Comparison of ENCODE assay signal across 26 cellular contexts in the genomic region with DNA sequence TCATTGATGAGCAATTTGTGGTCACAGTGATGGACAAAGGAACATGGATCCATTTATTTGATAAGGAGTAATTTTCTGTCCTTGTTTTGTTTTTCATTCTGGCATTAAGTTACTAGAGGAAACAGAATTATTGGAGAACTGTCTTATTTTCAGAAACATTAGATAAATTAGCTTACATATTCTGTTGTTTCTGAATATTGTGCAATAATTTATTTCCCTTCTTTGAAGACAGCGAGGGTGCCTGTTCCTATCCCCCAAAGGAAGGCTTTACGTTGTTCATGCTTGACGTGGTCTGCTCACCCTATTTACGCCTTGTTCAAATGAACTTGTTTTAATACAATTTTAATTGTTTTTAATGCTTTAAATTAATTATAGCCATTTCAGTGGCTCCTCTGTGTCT.
DNase-seq lines count a peak whose midpoint lies in the region; ATAC-seq, FAIRE-seq and TF ChIP-seq lines count a peak whose summit lies in the region.
"Had no signal": no experiment of that assay in that cellular context is flagged by ENCODE, and none has a peak within 500 bp of the region (broad histone marks: within the 10 kb centered on the region; RNA-seq: fewer than 3 reads in every experiment).

No MANE protein-coding gene starts in this region.

- no peak for FAIRE-seq in HepG2 (lab: Jason Lieb, UNC)
- no peak for FAIRE-seq in K562 (lab: Jason Lieb, UNC)
- no peak for FAIRE-seq in H1 (lab: Jason Lieb, UNC)
- FAIRE-seq: A204.1, GM12878, GM18507 had no signal

- DNase-seq in HepG2 (ENCODE audit: low spot score) = no peak
- no peak for DNase-seq in right lobe of liver
- DNase-seq in K562 (ENCODE audit: extremely low read depth in 1 of 4, low spot score in 3 of 4) = no peak
- no peak for DNase-seq in H1 (ENCODE audit: low read depth in 1 of 2, low spot score in 2 of 2)
- no peak for DNase-seq in SK-N-SH
- DNase-seq in hippocampal formation (lab: John Stamatoyannopoulos, UW) = no peak
- DNase-seq: 8988T; ACHN; BE2C; C1 segment of cervical spinal cord; CD4-positive, alpha-beta memory T cell; CD4-positive, CD25-positive, alpha-beta regulatory T cell; CD8-positive, alpha-beta memory T cell; COR-L47; DMS 273 treated with DMSO at 0.1 percent for 48 hours; DMS153; DMS53; DMS79; DND-41; EL; GDM1 had no signal

- no peaks in the 10 kb centered on the region for H3K79me1 ChIP-seq in H1 (ENCODE audit: low read depth, low read length)

- TF ChIP-seq EP300 in HepG2 (IDR thresholded peaks at IDR 0.05; ENCODE audit: low read depth in 2 of 2, low read length in 2 of 2) = no peak
- TF ChIP-seq EP300 in HepG2 (CRISPR knock-in tag; IDR thresholded peaks at IDR 0.05; ENCODE audit: borderline replicate concordance) = no peak
- TF ChIP-seq EP300 in K562 (IDR thresholded peaks at IDR 0.05; ENCODE audit: low read length) = no peak
- TF ChIP-seq EP300 in H1 (IDR thresholded peaks at IDR 0.05; ENCODE audit: borderline replicate concordance in 1 of 2, low read depth in 2 of 2, low read length in 2 of 2) = no peak
- TF ChIP-seq EP300 in SK-N-SH (IDR thresholded peaks at IDR 0.05; ENCODE audit: borderline replicate concordance in 1 of 2, low read depth in 1 of 2, low read length in 1 of 2) = no peak

- H4K20me1 ChIP-seq in HepG2 (ENCODE audit: insufficient read depth, low read length) (no peaks in the 10 kb centered on the region), K562 (replicated peaks; ENCODE audit: control insufficient read depth, insufficient read depth, low read length) (no peaks in the 10 kb centered on the region; the same call in 1 of the 2 replicates), H1 (replicated peaks in 1 of 2; ENCODE audit: control insufficient read depth in 1 of 2, insufficient read depth in 2 of 2, low read length in 2 of 2) (no peaks in the 10 kb centered on the region), SK-N-SH (ENCODE audit: insufficient read depth) (no peaks in the 10 kb centered on the region)
- H4K20me1 ChIP-seq: BLaER1 had no signal

- H4K8ac ChIP-seq in H1 (ENCODE audit: extremely low read depth, insufficient read depth, low read length) = no peak overlapping the region

- 55% methylated on average over 4 of the region's 4 CpGs for WGBS in HepG2 (ENCODE audit: low lambda C conversion rate)
- WGBS in right lobe of liver (ENCODE audit: insufficient coverage, low coverage, low lambda C conversion rate, missing lambda C conversion rate) = 73% methylated on average over 4 of the region's 4 CpGs
- 2% methylated on average over 4 of the region's 4 CpGs for WGBS in K562 (ENCODE audit: insufficient coverage, low coverage, missing lambda C conversion rate)
- 93% methylated on average over 4 of the region's 4 CpGs; no CpG with 5 or more reads in 1 of the 2 experiments for WGBS in H1 (ENCODE audit: extremely low coverage in 1 of 2, insufficient coverage in 1 of 2, insufficient read length in 1 of 2, insufficient replicate concordance in 2 of 2, low coverage in 1 of 2, low lambda C conversion rate in 2 of 2, missing lambda C conversion rate in 1 of 2), 2 experiments
- WGBS in SK-N-SH (ENCODE audit: low lambda C conversion rate) = 45% methylated on average over 4 of the region's 4 CpGs

- H3K27me3 ChIP-seq in HepG2 (ENCODE audit: control insufficient read depth in 1 of 2, insufficient read depth in 2 of 2, low read length in 2 of 2) (no peaks in the 10 kb centered on the region), right lobe of liver (no peaks in the 10 kb centered on the region), K562 (ENCODE audit: control insufficient read depth in 2 of 2, insufficient read depth in 2 of 2, low read length in 2 of 2) (peaks cover 7 to 25% of the 10 kb centered on the region in 2 experiments; a peak in 4 of 5 replicates), H1 (replicated peaks in 1 of 4; ENCODE audit: control insufficient read depth in 3 of 4, extremely low read depth in 1 of 4, insufficient read depth in 3 of 4, low read length in 3 of 4) (no peaks in the 10 kb centered on the region), SK-N-SH (ENCODE audit: insufficient read depth) (no peaks in the 10 kb centered on the region)
- H3K27me3 ChIP-seq: BE2C, BLaER1 had no signal

- H2BK5ac ChIP-seq in H1 (ENCODE audit: low read depth, low read length) = no peak overlapping the region

- H3K9ac ChIP-seq in HepG2 (ENCODE audit: insufficient read depth, low read depth, low read length) (no peak overlapping the region), K562 (ENCODE audit: insufficient read depth in 1 of 2, low read depth in 2 of 2, low read length in 2 of 2) (no peak overlapping the region), H1 (replicated peaks in 1 of 4; ENCODE audit: extremely low read depth in 1 of 4, low read depth in 3 of 4, low read length in 3 of 4) (no peak overlapping the region), SK-N-SH (no peak overlapping the region)
- H3K9ac ChIP-seq: BLaER1 had no signal

- no peak overlapping the region for H4K91ac ChIP-seq in H1 (replicated peaks; ENCODE audit: insufficient read length, low read length)

- no peak overlapping the region for H3K23ac ChIP-seq in H1 (ENCODE audit: insufficient read length)

- no peaks in the 10 kb centered on the region for H3K9me3 ChIP-seq in HepG2 (ENCODE audit: low read length)
- H3K9me3 ChIP-seq in right lobe of liver = no peaks in the 10 kb centered on the region
- no peaks in the 10 kb centered on the region for H3K9me3 ChIP-seq in K562 (replicated peaks; ENCODE audit: control insufficient read depth, insufficient read depth, low read depth, low read length)
- no peaks in the 10 kb centered on the region for H3K9me3 ChIP-seq in H1 (ENCODE audit: insufficient read depth in 2 of 2, low read depth in 1 of 2, low read length in 1 of 2)
- H3K9me3 ChIP-seq in SK-N-SH = no peaks in the 10 kb centered on the region
- H3K9me3 ChIP-seq: BE2C, BLaER1 had no signal

- H2AFZ ChIP-seq in HepG2 (ENCODE audit: low read length) (no peak overlapping the region), K562 (ENCODE audit: low read depth, low read length) (no peak overlapping the region), H1 (ENCODE audit: low read length) (no peak overlapping the region), SK-N-SH (ENCODE audit: low read depth) (no peak overlapping the region)

- no peak overlapping the region for H2BK20ac ChIP-seq in H1 (ENCODE audit: low read length)

- H3K4me2 ChIP-seq in HepG2 (ENCODE audit: low read depth, low read length) (no peak overlapping the region), K562 (ENCODE audit: insufficient read depth, low read length) (no peak overlapping the region), H1 (ENCODE audit: insufficient read depth in 1 of 2, low read depth in 2 of 2, low read length in 2 of 2) (no peak overlapping the region), SK-N-SH (no peak overlapping the region)
- H3K4me2 ChIP-seq: BLaER1 had no signal

- no peak overlapping the region for H3K18ac ChIP-seq in H1 (ENCODE audit: extremely low read depth, low read length)

- H3K23me2 ChIP-seq in H1 (ENCODE audit: low read depth, low read length) = peaks cover 3% of the 10 kb centered on the region; the same call in 1 of the 2 replicates

- H3K9me2 ChIP-seq in SK-N-SH = no peaks in the 10 kb centered on the region

- no peak overlapping the region for H4K5ac ChIP-seq in H1 (ENCODE audit: insufficient read length, low read depth, low read length)

- H3F3A ChIP-seq in SK-N-SH (replicated peaks; ENCODE audit: insufficient read depth) = no peaks in the 10 kb centered on the region

- BruUV-seq in HepG2 (replicated peaks; lab: Mats Ljungman, UMichigan) (no TSS peak), K562 (replicated peaks; lab: Mats Ljungman, UMichigan) (no TSS peak)

- intact Hi-C loops in HepG2 (cut with micrococcal nuclease; ENCODE audit: unreplicated experiment) (no loop called here), right lobe of liver (cut with DNase I) (no loop called here), K562 (cut with micrococcal nuclease) (no loop called here)

- no peak overlapping the region for H3K56ac ChIP-seq in H1 (replicated peaks; ENCODE audit: insufficient read length, low read depth, low read length)

- H2BK15ac ChIP-seq in H1 (ENCODE audit: low read length) = no peak overlapping the region

- H3K36me3 ChIP-seq in HepG2 (replicated peaks in 1 of 2; ENCODE audit: control insufficient read depth in 1 of 2, insufficient read depth in 2 of 2, low read length in 2 of 2) (no peaks in the 10 kb centered on the region), right lobe of liver (no peaks in the 10 kb centered on the region), K562 (ENCODE audit: control insufficient read depth, insufficient read depth, low read length) (no peaks in the 10 kb centered on the region), H1 (ENCODE audit: control insufficient read depth in 2 of 4, insufficient read depth in 4 of 4, low read length in 3 of 4) (no peaks in the 10 kb centered on the region), SK-N-SH (replicated peaks in 1 of 2; ENCODE audit: control insufficient read depth in 1 of 2, insufficient read depth in 2 of 2, low read length in 1 of 2) (no peaks in the 10 kb centered on the region)
- H3K36me3 ChIP-seq: BE2C, BLaER1 had no signal

- ATAC-seq in HepG2 = no peak
- no peak for ATAC-seq in right lobe of liver
- ATAC-seq in K562 = no peak
- ATAC-seq in HG03439 (IDR thresholded peaks at IDR 0.05; ENCODE audit: unreplicated experiment) = no peak
- ATAC-seq: GM12878 had no signal

- no peak overlapping the region for H3K27ac ChIP-seq in HepG2 (ENCODE audit: extremely low read length, insufficient read depth, low read length)
- no peak overlapping the region for H3K27ac ChIP-seq in right lobe of liver
- H3K27ac ChIP-seq in K562 (ENCODE audit: extremely low read depth, low read depth, low read length) = no peak overlapping the region
- H3K27ac ChIP-seq in H1 (ENCODE audit: low read depth, low read length) = no peak overlapping the region
- H3K27ac ChIP-seq in SK-N-SH (ENCODE audit: low read depth in 2 of 2, low read length in 1 of 2) = no peak overlapping the region
- H3K27ac ChIP-seq: BLaER1 had no signal

- H3K79me2 ChIP-seq in HepG2 (ENCODE audit: insufficient read depth, low read length) (no peaks in the 10 kb centered on the region), K562 (ENCODE audit: control insufficient read depth, insufficient read depth, low read length) (no peaks in the 10 kb centered on the region), H1 (ENCODE audit: control insufficient read depth in 1 of 2, insufficient read depth in 2 of 2, low read length in 2 of 2) (no peaks in the 10 kb centered on the region), SK-N-SH (ENCODE audit: insufficient read depth) (no peaks in the 10 kb centered on the region)

- H2BK12ac ChIP-seq in H1 (ENCODE audit: low read depth, low read length) = no peak overlapping the region

- POLR2A ChIA-PET in HepG2 (lab: Yijun Ruan, JAX) (no interaction called here), K562 (lab: Yijun Ruan, JAX) (no interaction called here), H1 (lab: Charles Lee; ENCODE audit: partially characterized antibody) (no interaction called here), SK-N-SH (lab: Yijun Ruan, JAX) (no interaction called here)

- H3K4me3 ChIP-seq in HepG2 (replicated peaks in 1 of 3; ENCODE audit: insufficient read depth in 1 of 3, low read depth in 2 of 3, low read length in 3 of 3) (no peak overlapping the region), right lobe of liver (no peak overlapping the region), K562 (no peak overlapping the region), H1 (ENCODE audit: extremely low read depth in 1 of 4, insufficient read depth in 2 of 4, low read depth in 3 of 4, low read length in 4 of 4) (no peak overlapping the region), SK-N-SH (ENCODE audit: low read depth in 2 of 2, low read length in 1 of 2) (no peak overlapping the region)
- H3K4me3 ChIP-seq: BLaER1, GM12878 had no signal

- no peak overlapping the region for H3K14ac ChIP-seq in H1 (ENCODE audit: insufficient read length)

- H2BK120ac ChIP-seq in H1 (replicated peaks; ENCODE audit: low read depth, low read length) = no peak overlapping the region

- TF ChIP-seq RAD21 in HepG2 (CRISPR knock-in tag; IDR thresholded peaks at IDR 0.05) (no peak), K562 (CRISPR knock-in tag; conservative IDR thresholded peaks at IDR 0.05 in 1 of 2, IDR thresholded peaks at IDR 0.05 in 1 of 2) (no peak), H1 (IDR thresholded peaks at IDR 0.05 in 1 of 2, conservative IDR thresholded peaks at IDR 0.05 in 1 of 2; ENCODE audit: low read depth in 2 of 2, low read length in 2 of 2) (no peak), SK-N-SH (IDR thresholded peaks at IDR 0.05; ENCODE audit: low read length) (no peak)

- CTCF ChIA-PET in HepG2 (lab: Yijun Ruan, JAX; ENCODE audit: low intra/inter-chr PET ratio, low total read pairs) (no interaction called here), K562 (lab: Yijun Ruan, JAX; ENCODE audit: low intra/inter-chr PET ratio) (no interaction called here), H1 (lab: Charles Lee; ENCODE audit: partially characterized antibody) (interaction anchor here (0.7 kb wide), 1 partner anchor 1232 kb away, joined by 3 read pairs; no protein-coding TSS in a partner anchor), SK-N-SH (lab: Yijun Ruan, JAX) (no interaction called here)

- peaks cover 14% of the 10 kb centered on the region for H3K4me1 ChIP-seq in HepG2 (ENCODE audit: insufficient read depth, low read length)
- no peaks in the 10 kb centered on the region for H3K4me1 ChIP-seq in right lobe of liver
- no peaks in the 10 kb centered on the region for H3K4me1 ChIP-seq in K562 (replicated peaks in 1 of 2; ENCODE audit: control insufficient read depth in 2 of 2, insufficient read depth in 2 of 2, low read length in 2 of 2)
- no peaks in the 10 kb centered on the region for H3K4me1 ChIP-seq in H1 (replicated peaks in 1 of 4; ENCODE audit: control insufficient read depth in 3 of 4, insufficient read depth in 4 of 4, low read length in 3 of 4)
- H3K4me1 ChIP-seq in SK-N-SH (ENCODE audit: control insufficient read depth in 1 of 2, insufficient read depth in 2 of 2, low read depth in 1 of 2, low read length in 1 of 2) = peaks cover 0 to 11% of the 10 kb centered on the region in 2 experiments; a peak in 2 of 4 replicates
- H3K4me1 ChIP-seq: BE2C had no signal

- no peak overlapping the region for H2AK5ac ChIP-seq in H1 (ENCODE audit: low read depth, low read length)

- in situ Hi-C loops in HepG2 (cut with HindIII; ENCODE audit: extremely low pct_ligation_motif_present, low pct_unique_long_range_greater_than_20kb) = no loop called here
- in situ Hi-C loops in K562 (cut with MboI) = no loop called here

- no peak for TF ChIP-seq POLR2A in HepG2 (IDR thresholded peaks at IDR 0.05; ENCODE audit: insufficient read depth in 1 of 2, low read depth in 2 of 2, low read length in 2 of 2)
- no peak for TF ChIP-seq POLR2A in right lobe of liver (IDR thresholded peaks at IDR 0.05)
- no peak for TF ChIP-seq POLR2A in K562 (conservative IDR thresholded peaks at IDR 0.05)
- no peak for TF ChIP-seq POLR2A in H1 (IDR thresholded peaks at IDR 0.05; ENCODE audit: control extremely low read depth in 1 of 2, low read depth in 2 of 2, low read length in 2 of 2)

- TF ChIP-seq CTCF in HepG2 (CRISPR knock-in tag; IDR thresholded peaks at IDR 0.05) (no peak), right lobe of liver (IDR thresholded peaks at IDR 0.05) (no peak), K562 (IDR thresholded peaks at IDR 0.05 in 2 of 3, conservative IDR thresholded peaks at IDR 0.05 in 1 of 3; ENCODE audit: insufficient read depth in 2 of 3, low read depth in 1 of 3, low read length in 3 of 3) (no peak), H1 (IDR thresholded peaks at IDR 0.05; ENCODE audit: control extremely low read depth in 1 of 3, insufficient read depth in 1 of 3, low read depth in 1 of 3, low read length in 3 of 3) (no peak), SK-N-SH (IDR thresholded peaks at IDR 0.05) (no peak)

- H3K9me1 ChIP-seq in K562 (ENCODE audit: control insufficient read depth, insufficient read depth, low read length) = no peaks in the 10 kb centered on the region

- H3K4ac ChIP-seq in H1 (replicated peaks; ENCODE audit: insufficient read length, low read depth, low read length) = no peak overlapping the region

Comparison
In these comparisons a context has a peak if more than half of its experiments do, and no peak if none do; other contexts are left out.
1. Of the 241 proteins assayed by ChIP-seq in both HepG2 and K562: peak only in HepG2: none; only in K562: CEBPG; in both: CEBPB; in neither: 239.